ENCODE assay signal across 1 cellular context in the genomic region with DNA sequence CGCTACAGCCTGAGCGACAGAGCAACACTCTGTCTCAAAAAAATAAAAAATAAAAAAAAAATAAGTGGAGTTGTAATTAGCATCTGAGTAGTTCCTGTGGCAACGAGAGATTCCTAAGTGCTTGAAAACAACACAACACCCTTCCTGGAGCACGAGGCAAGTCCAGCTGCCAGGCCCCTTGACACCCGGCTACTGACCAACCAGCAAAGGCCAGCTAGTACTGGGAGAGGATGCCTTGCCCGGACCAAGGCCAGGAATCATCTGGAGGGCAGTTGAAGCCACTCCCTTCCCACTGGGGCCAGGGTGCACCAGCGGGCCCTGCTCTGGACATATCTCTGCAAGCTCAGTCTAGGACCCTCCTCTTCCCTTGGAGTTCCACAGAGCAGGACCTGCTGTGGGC.
TF ChIP-seq lines count a peak whose summit lies in the region.

No MANE protein-coding gene starts in this region.

TF ChIP-seq in H1, 55 proteins besides CTCF, POLR2A, EP300 and RAD21:
- TF ChIP-seq TEAD4 (IDR thresholded peaks at IDR 0.05; ENCODE audit: low read depth, low read length) (no peak), TAF1 (IDR thresholded peaks at IDR 0.05; ENCODE audit: low read depth, low read length) (no peak), GTF2F1 (IDR thresholded peaks at IDR 0.05; ENCODE audit: borderline replicate concordance, low read depth, low read length) (no peak), TBP (IDR thresholded peaks at IDR 0.05; ENCODE audit: low read depth, low read length) (no peak), BACH1 (IDR thresholded peaks at IDR 0.05; ENCODE audit: low read length) (no peak), JUND (IDR thresholded peaks at IDR 0.05; ENCODE audit: low read length) (no peak), KDM1A (IDR thresholded peaks at IDR 0.05; ENCODE audit: borderline replicate concordance, low read length) (no peak), SIN3A (conservative IDR thresholded peaks at IDR 0.05 in 1 of 2, IDR thresholded peaks at IDR 0.05 in 1 of 2; ENCODE audit: low read depth in 1 of 2, low read length in 2 of 2) (no peak), JUN (IDR thresholded peaks at IDR 0.05; ENCODE audit: low read depth, low read length) (no peak), TAF7 (optimal IDR thresholded peaks at IDR 0.05; ENCODE audit: borderline replicate concordance, low read depth, low read length) (no peak), MAFK (IDR thresholded peaks at IDR 0.05; ENCODE audit: low read depth, low read length) (no peak), HDAC6 (IDR thresholded peaks at IDR 0.05; ENCODE audit: low read depth, low read length) (no peak), POU5F1 (IDR thresholded peaks at IDR 0.05; ENCODE audit: low read depth, low read length) (no peak), SIX5 (IDR thresholded peaks at IDR 0.05; ENCODE audit: low read depth, low read length) (no peak), KDM4A (IDR thresholded peaks at IDR 0.05; ENCODE audit: low read depth, low read length, severe bottlenecking) (no peak), SP4 (IDR thresholded peaks at IDR 0.05; ENCODE audit: low read length) (no peak), SIRT6 (IDR thresholded peaks at IDR 0.05; ENCODE audit: low read length) (no peak)
- TF ChIP-seq, protein P1, sequence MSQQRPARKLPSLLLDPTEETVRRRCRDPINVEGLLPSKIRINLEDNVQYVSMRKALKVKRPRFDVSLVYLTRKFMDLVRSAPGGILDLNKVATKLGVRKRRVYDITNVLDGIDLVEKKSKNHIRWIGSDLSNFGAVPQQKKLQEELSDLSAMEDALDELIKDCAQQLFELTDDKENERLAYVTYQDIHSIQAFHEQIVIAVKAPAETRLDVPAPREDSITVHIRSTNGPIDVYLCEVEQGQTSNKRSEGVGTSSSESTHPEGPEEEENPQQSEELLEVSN (IDR thresholded peaks at IDR 0.05) = no peak
- TF ChIP-seq, protein P2, sequence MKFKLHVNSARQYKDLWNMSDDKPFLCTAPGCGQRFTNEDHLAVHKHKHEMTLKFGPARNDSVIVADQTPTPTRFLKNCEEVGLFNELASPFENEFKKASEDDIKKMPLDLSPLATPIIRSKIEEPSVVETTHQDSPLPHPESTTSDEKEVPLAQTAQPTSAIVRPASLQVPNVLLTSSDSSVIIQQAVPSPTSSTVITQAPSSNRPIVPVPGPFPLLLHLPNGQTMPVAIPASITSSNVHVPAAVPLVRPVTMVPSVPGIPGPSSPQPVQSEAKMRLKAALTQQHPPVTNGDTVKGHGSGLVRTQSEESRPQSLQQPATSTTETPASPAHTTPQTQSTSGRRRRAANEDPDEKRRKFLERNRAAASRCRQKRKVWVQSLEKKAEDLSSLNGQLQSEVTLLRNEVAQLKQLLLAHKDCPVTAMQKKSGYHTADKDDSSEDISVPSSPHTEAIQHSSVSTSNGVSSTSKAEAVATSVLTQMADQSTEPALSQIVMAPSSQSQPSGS (IDR thresholded peaks at IDR 0.05; ENCODE audit: low read length) = no peak
